In the genomic region with DNA sequence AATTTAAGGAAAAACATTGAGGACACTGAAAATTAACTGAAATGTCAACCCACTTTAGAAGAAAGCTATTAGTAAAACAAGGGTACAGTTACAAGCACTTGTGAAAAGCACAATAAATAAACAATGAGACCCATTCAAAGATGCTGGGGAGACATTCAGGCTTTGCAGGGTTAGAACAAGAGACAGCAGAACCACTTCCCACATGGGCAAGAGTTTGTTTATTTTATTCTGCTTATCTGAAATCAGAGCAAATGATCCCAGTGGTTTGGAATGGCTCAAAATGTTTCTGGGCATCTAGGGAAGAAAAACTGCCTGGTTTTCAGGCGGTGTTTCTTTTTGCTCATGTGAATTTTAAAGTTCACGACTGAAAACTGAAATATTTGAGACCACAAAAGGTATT, we compare ENCODE assay signal across 1 cellular context.
TF ChIP-seq lines count a peak whose summit lies in the region.

No MANE protein-coding gene starts in this region.

TF ChIP-seq in H1, 55 proteins besides CTCF, POLR2A, EP300 and RAD21:
- TF ChIP-seq NANOG (IDR thresholded peaks at IDR 0.05; ENCODE audit: insufficient read depth, low read depth, low read length, poor library complexity, severe bottlenecking) (peak; percentile 73), SP1 (IDR thresholded peaks at IDR 0.05; ENCODE audit: low read depth, low read length) (no peak), RNF2 (IDR thresholded peaks at IDR 0.05; ENCODE audit: borderline replicate concordance, low read depth, low read length, missing control alignments, poor library complexity, severe bottlenecking) (no peak)
